ENCODE assay signal across 23 cellular contexts in the genomic region with DNA sequence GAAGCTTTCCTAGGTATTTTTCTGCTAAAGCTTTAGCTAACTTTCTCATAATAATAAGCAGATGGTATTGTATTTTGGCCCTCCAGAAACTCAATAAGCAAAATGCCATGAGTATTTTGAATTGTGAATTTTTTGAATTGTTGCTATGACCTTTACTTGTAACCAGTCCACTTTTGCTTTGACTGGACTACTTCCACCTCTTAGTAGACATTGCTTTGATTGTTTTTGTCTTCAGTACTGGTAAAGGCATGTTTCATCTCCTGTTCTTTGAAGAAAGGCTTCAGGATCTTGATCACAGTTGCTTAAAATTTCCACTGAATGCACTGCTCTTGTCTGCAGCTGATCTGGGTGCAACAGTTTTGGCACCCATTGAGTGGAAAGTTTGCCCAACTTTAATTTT.
DNase-seq lines count a peak whose midpoint lies in the region; ATAC-seq and TF ChIP-seq lines count a peak whose summit lies in the region.
"Had no signal": no experiment of that assay in that cellular context is flagged by ENCODE, and none has a peak within 500 bp of the region (broad histone marks: within the 10 kb centered on the region; RNA-seq: fewer than 3 reads in every experiment).

No MANE protein-coding gene starts in this region.

- ATAC-seq in HG02759 (IDR thresholded peaks at IDR 0.05; ENCODE audit: unreplicated experiment) = no peak
- ATAC-seq: body of pancreas; gastroesophageal sphincter; left cardiac atrium; natural killer cell; pancreas; stimulated activated memory B cell treated with anti-CD40 and anti-IgM and Interleukin-4, amounts not matched to agents 10 μg/mL and 1 μg/mL and 100 μg/mL, for 72 hours had no signal

- DNase-seq in Ammon's horn (ENCODE audit: low spot score) (peak; percentile 10), HFF-Myc (ENCODE audit: extremely low read depth, low read depth) (peak; percentile 11), dedifferentiated amniotic fluid mesenchymal stem cell (ENCODE audit: extremely low spot score) (peak; percentile 26), renal cortical epithelial cell (ENCODE audit: low read depth) (peak; percentile 10), coronary artery (ENCODE audit: low spot score) (no peak), ureter (ENCODE audit: low spot score) (no peak)
- DNase-seq: activated naive CD4-positive, alpha-beta T cell treated with anti-CD3 and anti-CD28 coated beads, Interleukin-2, amount 10 ng/mL, durations not matched to agents 7 days and 5 days; activated T-cell treated with anti-CD3 and anti-CD28 coated beads for 4 hours; body of pancreas; colonic mucosa; Kasumi-1; left cardiac atrium; natural killer cell; NCI-H1048; NCI-H2029; NCI-H446; pancreas; sigmoid colon; tibial artery had no signal

- TF ChIP-seq CTCF in HFF-Myc (IDR thresholded peaks at IDR 0.05; ENCODE audit: low read depth, low read length, missing control alignments) (no peak), coronary artery (IDR thresholded peaks at IDR 0.05) (no peak)

- H3K4me3 ChIP-seq in HFF-Myc (replicated peaks; ENCODE audit: low read depth, low read length) = no peak overlapping the region
- no peak overlapping the region for H3K4me3 ChIP-seq in coronary artery
- H3K4me3 ChIP-seq: body of pancreas, colonic mucosa, gastroesophageal sphincter, HAP-1, pancreas, sigmoid colon, tibial artery had no signal

- no peak overlapping the region for H3K27ac ChIP-seq in coronary artery
- H3K27ac ChIP-seq: body of pancreas, colonic mucosa, gastroesophageal sphincter, pancreas, sigmoid colon, tibial artery had no signal

Comparison
In these comparisons a context has a peak if more than half of its experiments do, and no peak if none do; other contexts are left out.
1. DNase-seq: peak in Ammon's horn (single experiment), HFF-Myc (single experiment), dedifferentiated amniotic fluid mesenchymal stem cell (single experiment) and renal cortical epithelial cell (single experiment); none in coronary artery (single experiment) and ureter (single experiment).